ENCODE assay signal across 17 cellular contexts in genomic region chr13:36822786-36823185, GRCh38. TPM values are rescaled to one million over a fixed set of nuclear protein-coding genes. Genes with fewer than 3 reads are reported as not detected.
DNase-seq lines count a peak whose midpoint lies in the region; ATAC-seq and TF ChIP-seq lines count a peak whose summit lies in the region.
"Had no signal": no experiment of that assay in that cellular context is flagged by ENCODE, and none has a peak within 500 bp of the region (broad histone marks: within the 10 kb centered on the region; RNA-seq: fewer than 3 reads in every experiment).

No MANE protein-coding gene starts in this region.

- H3K9me3 Mint-ChIP-seq in Calu3 (ENCODE audit: low read depth, unreplicated experiment), result no peaks in the 10 kb centered on the region
- no peaks in the 10 kb centered on the region for H3K9me3 Mint-ChIP-seq in effector memory CD8-positive, alpha-beta T cell
- H3K9me3 Mint-ChIP-seq in stimulated activated memory B cell treated with anti-CD40 and anti-IgM and Interleukin-4, amounts not matched to agents 10 μg/mL and 1 μg/mL and 100 μg/mL, for 72 hours, result no peaks in the 10 kb centered on the region
- H3K9me3 Mint-ChIP-seq: activated B cell treated with CpG ODN at 0.5 μM for 24 hours; dendritic cell treated with granulocyte-macrophage colony-stimulating factor and Interleukin-4, amounts not matched to agents 40 ng/mL and 50 ng/mL, for 4 days had no signal

- TF ChIP-seq CTCF in Calu3 (IDR thresholded peaks at IDR 0.05; ENCODE audit: unreplicated experiment), result no peak

- intact Hi-C loops in Calu3 (cut with micrococcal nuclease; ENCODE audit: unreplicated experiment), result loop anchor here (10.0 kb wide), 1 partner anchor 368 kb away; no protein-coding TSS in a partner anchor

- H3K4me1 Mint-ChIP-seq in Calu3 (ENCODE audit: low read depth, unreplicated experiment), result peaks cover 13% of the 10 kb centered on the region
- peaks cover 31 to 48% of the 10 kb centered on the region in 2 donors for H3K4me1 Mint-ChIP-seq in effector memory CD8-positive, alpha-beta T cell (ENCODE audit: low read depth in 2 of 2)
- H3K4me1 Mint-ChIP-seq in stimulated activated memory B cell treated with anti-CD40 and anti-IgM and Interleukin-4, amounts not matched to agents 10 μg/mL and 1 μg/mL and 100 μg/mL, for 72 hours, result peaks cover 38% of the 10 kb centered on the region

- H3K27ac Mint-ChIP-seq in Calu3 (ENCODE audit: unreplicated experiment), result no peak overlapping the region
- peak overlapping the region in 1 of 2 donors; percentile 45 for H3K27ac Mint-ChIP-seq in effector memory CD8-positive, alpha-beta T cell
- no peak overlapping the region for H3K27ac Mint-ChIP-seq in stimulated activated memory B cell treated with anti-CD40 and anti-IgM and Interleukin-4, amounts not matched to agents 10 μg/mL and 1 μg/mL and 100 μg/mL, for 72 hours
- H3K27ac Mint-ChIP-seq: activated B cell treated with CpG ODN at 0.5 μM for 24 hours; dendritic cell treated with granulocyte-macrophage colony-stimulating factor and Interleukin-4, amounts not matched to agents 40 ng/mL and 50 ng/mL, for 4 days had no signal

- H3K4me3 Mint-ChIP-seq in Calu3 (ENCODE audit: low read depth, unreplicated experiment), result no peak overlapping the region
- H3K4me3 Mint-ChIP-seq in effector memory CD8-positive, alpha-beta T cell, result peak overlapping the region; percentile 19 to 45
- no peak overlapping the region for H3K4me3 Mint-ChIP-seq in stimulated activated memory B cell treated with anti-CD40 and anti-IgM and Interleukin-4, amounts not matched to agents 10 μg/mL and 1 μg/mL and 100 μg/mL, for 72 hours
- H3K4me3 Mint-ChIP-seq: activated B cell treated with CpG ODN at 0.5 μM for 24 hours had no signal

- DNase-seq in AML-193 (lab: John Stamatoyannopoulos, UW) (peak; percentile 33 to 43), Calu3 (no peak), RKO (ENCODE audit: low spot score) (peak; percentile 22), NCI-H1092 (lab: John Stamatoyannopoulos, UW) (no peak), GF-D8 (lab: John Stamatoyannopoulos, UW) (no peak), GM19238 (ENCODE audit: insufficient read length, low spot score) (no peak)
- no peak for DNase-seq in effector memory CD8-positive, alpha-beta T cell
- DNase-seq: activated B cell treated with CpG ODN at 0.5 μM for 24 hours, anterior cingulate cortex, DMS79 treated with DMSO at 0.1 percent for 48 hours, NCI-H1436 treated with DMSO at 0.1 percent for 48 hours, NCI-H510A treated with DMSO at 0.1 percent for 48 hours, substantia nigra had no signal

- peaks cover 20% of the 10 kb centered on the region for H3K36me3 Mint-ChIP-seq in Calu3 (ENCODE audit: insufficient read depth, unreplicated experiment)
- H3K36me3 Mint-ChIP-seq in effector memory CD8-positive, alpha-beta T cell (ENCODE audit: insufficient read depth), result peaks cover 26% of the 10 kb centered on the region
- H3K36me3 Mint-ChIP-seq in stimulated activated memory B cell treated with anti-CD40 and anti-IgM and Interleukin-4, amounts not matched to agents 10 μg/mL and 1 μg/mL and 100 μg/mL, for 72 hours, result peaks cover 12% of the 10 kb centered on the region

- TSS peak; percentile 18 for BruUV-seq in Calu3 (replicated peaks; lab: Mats Ljungman, UMichigan)

- no peak for ATAC-seq in effector memory CD8-positive, alpha-beta T cell (replicated peaks)
- ATAC-seq in stimulated activated memory B cell treated with anti-CD40 and anti-IgM and Interleukin-4, amounts not matched to agents 10 μg/mL and 1 μg/mL and 100 μg/mL, for 72 hours, result no peak
- ATAC-seq: HCT116, K562 had no signal

- no peaks in the 10 kb centered on the region for H3K27me3 Mint-ChIP-seq in Calu3 (ENCODE audit: unreplicated experiment)
- no peaks in the 10 kb centered on the region for H3K27me3 Mint-ChIP-seq in effector memory CD8-positive, alpha-beta T cell
- no peaks in the 10 kb centered on the region for H3K27me3 Mint-ChIP-seq in stimulated activated memory B cell treated with anti-CD40 and anti-IgM and Interleukin-4, amounts not matched to agents 10 μg/mL and 1 μg/mL and 100 μg/mL, for 72 hours
- H3K27me3 Mint-ChIP-seq: activated B cell treated with CpG ODN at 0.5 μM for 24 hours; dendritic cell treated with granulocyte-macrophage colony-stimulating factor and Interleukin-4, amounts not matched to agents 40 ng/mL and 50 ng/mL, for 4 days had no signal

- CTCF ChIA-PET in Calu3 (lab: Charles Lee), result no interaction called here

RNA-seq across cellular contexts. Expression of gene RFXAP, which starts 3.8 kb away (rescaled TPM):
- 3.8 and 6.2 TPM in 2 replicates for total RNA-seq in Calu3 (2022)

Comparison
In these comparisons a context has a peak if more than half of its experiments do, and no peak if none do; other contexts are left out.
1. DNase-seq: peak in AML-193 (2 of 2) and RKO (single experiment); none in Calu3 (single experiment), effector memory CD8-positive, alpha-beta T cell (0 of 3), NCI-H1092 (single experiment), GF-D8 (single experiment) and GM19238 (single experiment).
2. H3K4me3 Mint-ChIP-seq: peak in effector memory CD8-positive, alpha-beta T cell (2 of 2); none in Calu3 (single experiment) and stimulated activated memory B cell treated with anti-CD40 and anti-IgM and Interleukin-4, amounts not matched to agents 10 μg/mL and 1 μg/mL and 100 μg/mL, for 72 hours (single experiment).